ENCODE assay signal across 18 cellular contexts in the genomic region with DNA sequence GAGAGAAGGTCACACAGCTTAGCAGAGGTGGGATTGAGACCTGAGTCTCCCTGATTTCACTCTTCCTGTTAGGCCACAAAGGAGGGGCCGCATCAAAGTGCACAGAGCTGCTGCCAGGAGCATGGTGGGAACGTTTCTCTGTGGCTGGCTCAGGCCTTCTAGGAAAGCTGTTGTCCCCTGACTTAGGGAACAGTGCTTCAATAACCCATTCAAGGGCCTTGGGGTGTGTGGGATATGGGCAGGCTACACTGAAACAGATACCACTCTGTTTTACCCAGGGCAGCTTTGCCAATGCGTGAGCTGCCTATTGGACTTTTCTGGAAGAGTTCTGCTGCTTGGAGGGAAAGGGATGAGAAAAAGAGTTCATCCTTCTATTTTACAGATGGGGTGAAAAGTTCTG.
DNase-seq lines count a peak whose midpoint lies in the region; ATAC-seq lines count a peak whose summit lies in the region.
"Had no signal": no experiment of that assay in that cellular context is flagged by ENCODE, and none has a peak within 500 bp of the region (broad histone marks: within the 10 kb centered on the region; RNA-seq: fewer than 3 reads in every experiment).

No MANE protein-coding gene starts in this region.

- ATAC-seq in HG03196 (IDR thresholded peaks at IDR 0.05; ENCODE audit: unreplicated experiment), result no peak
- ATAC-seq in GM19023 (IDR thresholded peaks at IDR 0.05; ENCODE audit: unreplicated experiment), result no peak
- ATAC-seq: CD8-positive, alpha-beta T cell had no signal

- DNase-seq in Ammon's horn (ENCODE audit: low spot score) (peak; percentile 65), midbrain (lab: John Stamatoyannopoulos, UW) (peak; percentile 35), putamen (ENCODE audit: low spot score) (peak; percentile 36), germinal center (ENCODE audit: low spot score) (no peak), NCI-H82 treated with DMSO at 0.1 percent for 48 hours (lab: John Stamatoyannopoulos, UW; ENCODE audit: unreplicated experiment) (no peak)
- DNase-seq: ACHN; CD8-positive, alpha-beta T cell; Kasumi-1; NCI-H1417 treated with DMSO at 0.1 percent for 48 hours; NCI-H187; NCI-H446; NCI-H526 treated with DMSO at 0.1 percent for 48 hours; Right ventricle myocardium superior had no signal

- H3K27ac ChIP-seq in cingulate gyrus (ENCODE audit: low read depth, low read length), result peak overlapping the region; percentile 80
- H3K27ac ChIP-seq: 22Rv1; BLaER1 treated with 17β-estradiol and CSF1 and Interleukin-3, amounts not matched to agents 10 nM and 100 nM had no signal

Comparison
In these comparisons a context has a peak if more than half of its experiments do, and no peak if none do; other contexts are left out.
1. DNase-seq: peak in Ammon's horn (single experiment), midbrain (single experiment) and putamen (single experiment); none in germinal center (single experiment) and NCI-H82 treated with DMSO at 0.1 percent for 48 hours (single experiment).